8 cellular contexts compared by ENCODE assay signal in genomic region chr17:50051082-50051576, GRCh38. TPM values are rescaled to one million over a fixed set of nuclear protein-coding genes. Genes with fewer than 3 reads are reported as not detected.
DNase-seq lines count a peak whose midpoint lies in the region; ATAC-seq and TF ChIP-seq lines count a peak whose summit lies in the region.

No MANE protein-coding gene starts in this region.

- DNase-seq in AG10803 (ENCODE audit: low read depth) (peak; percentile 74), Karpas-422 (peak; percentile 72), hepatocyte (ENCODE audit: low spot score) (peak; percentile 70), NCI-H1930 (lab: John Stamatoyannopoulos, UW) (no peak), putamen (ENCODE audit: low spot score) (no peak)
- peak; percentile 26 to 50 for DNase-seq in activated CD8-positive, alpha-beta memory T cell treated with anti-CD3 and anti-CD28 coated beads for 4 hours (ENCODE audit: low read depth in 2 of 2)
- peak; percentile 53 to 87 for DNase-seq in stimulated activated CD8-positive, alpha-beta memory T cell treated with anti-CD3 and anti-CD28 coated beads, Interleukin-7, amount 100 ng/mL, for 48 hours (ENCODE audit: extremely low read depth in 1 of 2, low read depth in 1 of 2)

- H3K27me3 ChIP-seq in Karpas-422 (ENCODE audit: low read length), result no peaks in the 10 kb centered on the region
- H3K27me3 ChIP-seq in hepatocyte, result no peaks in the 10 kb centered on the region

- H3K4me1 ChIP-seq in Karpas-422 (ENCODE audit: low read length) (peaks cover 35% of the 10 kb centered on the region), hepatocyte (ENCODE audit: insufficient read depth) (peaks cover 34% of the 10 kb centered on the region)

- no peak overlapping the region for H3K4me3 ChIP-seq in AG10803 (ENCODE audit: low read length)
- no peak overlapping the region for H3K4me3 ChIP-seq in Karpas-422 (ENCODE audit: low read length)
- H3K4me3 ChIP-seq in hepatocyte, result no peak overlapping the region

- H3K4me2 ChIP-seq in Karpas-422 (ENCODE audit: low read depth, low read length, poor library complexity, severe bottlenecking), result peak overlapping the region; percentile 6
- H3K4me2 ChIP-seq in hepatocyte, result peak overlapping the region; percentile 30

- no peaks in the 10 kb centered on the region for H3K9me2 ChIP-seq in Karpas-422 (replicated peaks; ENCODE audit: insufficient read depth, low read length)
- H3K9me2 ChIP-seq in hepatocyte (replicated peaks; ENCODE audit: insufficient read depth), result no peaks in the 10 kb centered on the region

- WGBS in hepatocyte (ENCODE audit: low lambda C conversion rate, missing lambda C conversion rate), result 68% methylated on average over 4 of the region's 4 CpGs

- H3K27ac ChIP-seq in Karpas-422 (ENCODE audit: low read length) (no peak overlapping the region), hepatocyte (peak overlapping the region; percentile 48)

- H2AFZ ChIP-seq in Karpas-422 (ENCODE audit: low read length) (peak overlapping the region; percentile 67), hepatocyte (no peak overlapping the region)

- no peak for TF ChIP-seq CTCF in AG10803 (conservative IDR thresholded peaks at IDR 0.05; ENCODE audit: low read length)
- no peak for TF ChIP-seq CTCF in hepatocyte (IDR thresholded peaks at IDR 0.05; ENCODE audit: poor library complexity)

- H3K79me2 ChIP-seq in Karpas-422 (ENCODE audit: low read length) (no peaks in the 10 kb centered on the region), hepatocyte (no peaks in the 10 kb centered on the region)

- H3K36me3 ChIP-seq in Karpas-422 (ENCODE audit: insufficient read depth, low read length) (no peaks in the 10 kb centered on the region), hepatocyte (replicated peaks; ENCODE audit: insufficient read depth, low read depth) (no peaks in the 10 kb centered on the region)

- H3K9ac ChIP-seq in Karpas-422 (ENCODE audit: low read length), result no peak overlapping the region

- H3K9me3 ChIP-seq in Karpas-422 (ENCODE audit: low read length), result no peaks in the 10 kb centered on the region
- H3K9me3 ChIP-seq in hepatocyte (ENCODE audit: low read depth), result no peaks in the 10 kb centered on the region

- H4K20me1 ChIP-seq in Karpas-422 (ENCODE audit: insufficient read depth, low read depth, low read length), result no peaks in the 10 kb centered on the region
- H4K20me1 ChIP-seq in hepatocyte (ENCODE audit: insufficient read depth, poor library complexity, severe bottlenecking), result no peaks in the 10 kb centered on the region

- ATAC-seq in GM19324 (IDR thresholded peaks at IDR 0.05; ENCODE audit: low FRiP score, unreplicated experiment), result no peak

RNA-seq across cellular contexts. Expression of gene ITGA3, which starts 4.8 kb away (rescaled TPM):
- 1.0 and 1.6 TPM in 2 replicates for total RNA-seq in Karpas-422 (2014; rRNA removed; shearing (Covaris generic); ENCODE audit: low replicate concordance)
- total RNA-seq in hepatocyte, result 26.3 and 28.5 TPM in 2 replicates
- 32.8 and 43.4 TPM in 2 replicates for polyA plus RNA-seq in hepatocyte

RNA-seq across cellular contexts. Expression of gene PDK2, which starts 44.0 kb away (rescaled TPM):
- total RNA-seq in Karpas-422 (2014; rRNA removed; shearing (Covaris generic); ENCODE audit: low replicate concordance), result not detected in 2 replicates
- total RNA-seq in hepatocyte, result 35.5 and 42.7 TPM in 2 replicates
- 55.8 and 56.9 TPM in 2 replicates for polyA plus RNA-seq in hepatocyte

RNA-seq across cellular contexts. Expression of gene DLX3, which starts 56.1 kb away (rescaled TPM):
- 0.22 TPM in 1 of 2 replicates, not detected in the other for total RNA-seq in Karpas-422 (2014; rRNA removed; shearing (Covaris generic); ENCODE audit: low replicate concordance)
- total RNA-seq in hepatocyte, result 0.37 and 0.88 TPM in 2 replicates
- 0.55 and 1.1 TPM in 2 replicates for polyA plus RNA-seq in hepatocyte

Comparison
In these comparisons a context has a peak if more than half of its experiments do, and no peak if none do; other contexts are left out.
1. DNase-seq: peak in AG10803 (single experiment), Karpas-422 (single experiment), activated CD8-positive, alpha-beta memory T cell treated with anti-CD3 and anti-CD28 coated beads for 4 hours (2 of 2), hepatocyte (single experiment) and stimulated activated CD8-positive, alpha-beta memory T cell treated with anti-CD3 and anti-CD28 coated beads, Interleukin-7, amount 100 ng/mL, for 48 hours (2 of 2); none in NCI-H1930 (0 of 2) and putamen (single experiment).
2. RNA of gene ITGA3, which starts 4.8 kb away (total RNA-seq): 26.3 to 28.5 TPM in hepatocyte; 1.0 to 1.6 TPM in Karpas-422; every median in the first group is over 10 times any median in the second.
3. RNA of gene PDK2, which starts 44.0 kb away (total RNA-seq): 35.5 to 42.7 TPM in hepatocyte; not detected in Karpas-422; every median in the first group is over 10 times any median in the second.